ENCODE assay signal across 8 cellular contexts in the genomic region with DNA sequence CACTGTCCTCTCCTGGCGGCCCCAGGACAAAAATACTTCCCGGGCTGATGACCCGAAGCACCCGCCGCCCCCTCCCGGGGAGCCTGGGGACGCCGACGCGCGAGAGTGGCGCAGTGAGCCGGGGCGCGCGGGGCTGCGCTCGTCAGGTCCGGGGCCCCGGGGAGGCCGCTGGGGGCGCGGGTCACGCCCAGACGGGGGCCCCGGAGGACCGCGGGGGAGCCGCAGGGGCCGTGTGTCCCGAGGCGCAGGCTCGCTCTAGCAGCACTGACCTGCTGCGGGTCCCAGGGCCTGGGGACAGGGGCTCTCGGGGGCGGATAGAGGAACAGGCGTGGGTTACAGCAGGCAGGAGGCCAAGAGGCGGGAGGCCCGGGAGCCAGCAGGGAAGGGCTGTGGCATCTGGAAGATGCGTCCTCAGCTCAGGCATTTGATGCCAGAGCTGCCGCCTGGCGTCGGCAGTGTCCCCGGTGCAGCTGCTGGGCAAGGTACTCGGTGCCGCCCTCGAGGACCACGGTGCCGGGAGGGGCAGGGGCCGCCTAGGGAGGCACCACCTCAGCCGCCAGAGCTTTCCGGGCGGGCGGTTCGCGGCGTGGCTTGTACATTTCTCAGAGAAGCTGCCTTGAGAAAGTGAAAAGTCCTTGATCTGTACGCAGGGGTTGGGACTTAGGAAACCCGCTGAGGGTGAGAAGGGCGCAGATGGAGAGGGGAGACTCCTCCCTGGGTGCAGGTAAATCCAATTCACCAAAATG. TPM values are rescaled to one million over a fixed set of nuclear protein-coding genes. Genes with fewer than 3 reads are reported as not detected.
DNase-seq lines count a peak whose midpoint lies in the region; ATAC-seq and TF ChIP-seq lines count a peak whose summit lies in the region.

No MANE protein-coding gene starts in this region.

- no TSS peak for BruUV-seq in Calu3 (replicated peaks; lab: Mats Ljungman, UMichigan)

- peak overlapping the region; percentile 64 for H3K4me2 ChIP-seq in fibroblast of lung (ENCODE audit: extremely low read depth, insufficient read depth, low read length)

- H4K20me1 ChIP-seq in fibroblast of lung (ENCODE audit: control insufficient read depth, extremely low read depth, insufficient read depth, low read length): no peaks in the 10 kb centered on the region

- peak overlapping the region; percentile 11 for H3K9ac ChIP-seq in fibroblast of lung (ENCODE audit: insufficient read depth, low read length)

- H3K27me3 ChIP-seq in fibroblast of lung (ENCODE audit: control insufficient read depth, insufficient read depth, low read length): no peaks in the 10 kb centered on the region

- TF ChIP-seq CTCF in Calu3 (IDR thresholded peaks at IDR 0.05; ENCODE audit: unreplicated experiment): no peak
- peak; percentile 39 for TF ChIP-seq CTCF in LNCaP clone FGC (IDR thresholded peaks at IDR 0.05; ENCODE audit: control insufficient read depth, extremely low read depth, insufficient read depth)
- TF ChIP-seq CTCF in fibroblast of lung (conservative IDR thresholded peaks at IDR 0.05 in 1 of 2, IDR thresholded peaks at IDR 0.05 in 1 of 2; ENCODE audit: low read depth in 1 of 2, low read length in 2 of 2): peak; percentile 3 to 18
- peak in 1 of 3 experiments; percentile 9 for TF ChIP-seq CTCF in nephron (IDR thresholded peaks at IDR 0.05; ENCODE audit: unreplicated experiment in 3 of 3)

- CTCF ChIA-PET in Calu3 (lab: Charles Lee): interaction anchor here (0.9 to 1.6 kb wide), 3 partner anchors 19 to 310 kb away, joined by 3 to 4 read pairs (median 3); no protein-coding TSS in a partner anchor
- CTCF ChIA-PET in activated CD8-positive, alpha-beta T cell treated with anti-CD3 and anti-CD28 coated beads, Interleukin-2, amount 10 ng/mL, durations not matched to agents 7 days and 5 days (lab: Charles Lee): interaction anchor here (0.8 to 3.2 kb wide), 9 partner anchors 18 to 512 kb away, joined by 3 to 20 read pairs (median 3); no protein-coding TSS in a partner anchor

- ATAC-seq in activated CD8-positive, alpha-beta T cell treated with anti-CD3 and anti-CD28 coated beads, Interleukin-2, amount 10 ng/mL, durations not matched to agents 7 days and 5 days: peak; percentile 56
- no peak for ATAC-seq in HG02870 (IDR thresholded peaks at IDR 0.05; ENCODE audit: unreplicated experiment)
- no peak for ATAC-seq in HG02884 (IDR thresholded peaks at IDR 0.05; ENCODE audit: unreplicated experiment)
- no peak for ATAC-seq in GM21381 (IDR thresholded peaks at IDR 0.05; ENCODE audit: unreplicated experiment)

- H3K27ac Mint-ChIP-seq in Calu3 (ENCODE audit: unreplicated experiment) (no peak overlapping the region), nephron (peak overlapping the region in 2 of 3 experiments; percentile 44 to 45)
- H3K27ac Mint-ChIP-seq in activated CD8-positive, alpha-beta T cell treated with anti-CD3 and anti-CD28 coated beads, Interleukin-2, amount 10 ng/mL, durations not matched to agents 7 days and 5 days: no peak overlapping the region

- no peak overlapping the region for H3K27ac ChIP-seq in fibroblast of lung (ENCODE audit: insufficient read depth, low read length)

- H3K4me1 Mint-ChIP-seq in Calu3 (ENCODE audit: low read depth, unreplicated experiment): peaks cover 12% of the 10 kb centered on the region
- H3K4me1 Mint-ChIP-seq in activated CD8-positive, alpha-beta T cell treated with anti-CD3 and anti-CD28 coated beads, Interleukin-2, amount 10 ng/mL, durations not matched to agents 7 days and 5 days (ENCODE audit: low read depth): peaks cover 14% of the 10 kb centered on the region
- peaks cover 45% of the 10 kb centered on the region for H3K4me1 Mint-ChIP-seq in nephron

- H3K79me2 ChIP-seq in fibroblast of lung (ENCODE audit: control insufficient read depth, insufficient read depth, low read length): peaks cover 6% of the 10 kb centered on the region

- H3K27me3 Mint-ChIP-seq in Calu3 (ENCODE audit: unreplicated experiment): peaks cover 86% of the 10 kb centered on the region
- H3K27me3 Mint-ChIP-seq in activated CD8-positive, alpha-beta T cell treated with anti-CD3 and anti-CD28 coated beads, Interleukin-2, amount 10 ng/mL, durations not matched to agents 7 days and 5 days (ENCODE audit: low read depth): peaks cover 66% of the 10 kb centered on the region
- H3K27me3 Mint-ChIP-seq in nephron (ENCODE audit: low read depth): peaks cover 67% of the 10 kb centered on the region

- peaks cover 14% of the 10 kb centered on the region for H3K36me3 Mint-ChIP-seq in Calu3 (ENCODE audit: insufficient read depth, unreplicated experiment)
- no peaks in the 10 kb centered on the region for H3K36me3 Mint-ChIP-seq in activated CD8-positive, alpha-beta T cell treated with anti-CD3 and anti-CD28 coated beads, Interleukin-2, amount 10 ng/mL, durations not matched to agents 7 days and 5 days (ENCODE audit: low read depth)
- peaks cover 8% of the 10 kb centered on the region for H3K36me3 Mint-ChIP-seq in nephron (ENCODE audit: low read depth)

- peak; percentile 47 for DNase-seq in Calu3
- no peak for DNase-seq in LNCaP clone FGC (ENCODE audit: low read depth)
- peak; percentile 29 for DNase-seq in activated CD8-positive, alpha-beta T cell treated with anti-CD3 and anti-CD28 coated beads, Interleukin-2, amount 10 ng/mL, durations not matched to agents 7 days and 5 days
- peak in 1 of 2 donors; percentile 29 for DNase-seq in fibroblast of lung (ENCODE audit: low read depth in 2 of 2)

- H3K4me3 ChIP-seq in LNCaP clone FGC (ENCODE audit: low read depth, low read length) (peak overlapping the region; percentile 26; the same call in 1 of the 2 replicates), fibroblast of lung (replicated peaks in 1 of 4; ENCODE audit: control extremely low read depth in 1 of 4, insufficient read depth in 1 of 4, low read depth in 3 of 4, low read length in 4 of 4) (peak overlapping the region; percentile 11 to 49 (median 30))

- H3K9me3 ChIP-seq in fibroblast of lung (ENCODE audit: control insufficient read depth, insufficient read depth, low read depth, low read length): no peaks in the 10 kb centered on the region

- H3K4me1 ChIP-seq in fibroblast of lung (ENCODE audit: control insufficient read depth, extremely low read depth, insufficient read depth, low read length): peaks cover 9% of the 10 kb centered on the region

- POLR2A ChIA-PET in activated CD8-positive, alpha-beta T cell treated with anti-CD3 and anti-CD28 coated beads, Interleukin-2, amount 10 ng/mL, durations not matched to agents 7 days and 5 days (lab: Charles Lee): interaction anchor here (0.6 kb wide), 1 partner anchor 403 kb away, joined by 3 read pairs; no protein-coding TSS in a partner anchor

- peaks cover 4% of the 10 kb centered on the region for H3K36me3 ChIP-seq in fibroblast of lung (ENCODE audit: control insufficient read depth, insufficient read depth, low read length)

- H3K9me3 Mint-ChIP-seq in Calu3 (ENCODE audit: low read depth, unreplicated experiment) (no peaks in the 10 kb centered on the region), nephron (no peaks in the 10 kb centered on the region)
- H3K9me3 Mint-ChIP-seq in activated CD8-positive, alpha-beta T cell treated with anti-CD3 and anti-CD28 coated beads, Interleukin-2, amount 10 ng/mL, durations not matched to agents 7 days and 5 days (ENCODE audit: insufficient read depth): no peaks in the 10 kb centered on the region

- no peak overlapping the region for H2AFZ ChIP-seq in fibroblast of lung (ENCODE audit: low read length)

- intact Hi-C loops in Calu3 (cut with micrococcal nuclease; ENCODE audit: unreplicated experiment): no loop called here

- peak overlapping the region; percentile 71 for H3K4me3 Mint-ChIP-seq in Calu3 (ENCODE audit: low read depth, unreplicated experiment)
- peak overlapping the region; percentile 36 for H3K4me3 Mint-ChIP-seq in activated CD8-positive, alpha-beta T cell treated with anti-CD3 and anti-CD28 coated beads, Interleukin-2, amount 10 ng/mL, durations not matched to agents 7 days and 5 days
- peak overlapping the region; percentile 83 to 86 (median 85) for H3K4me3 Mint-ChIP-seq in nephron

RNA-seq across cellular contexts. Expression of a gene that starts 1.2 kb away (rescaled TPM):
- total RNA-seq in Calu3 (2022): 0.24 TPM in 1 of 2 replicates, not detected in the other
- not detected for total RNA-seq in activated CD8-positive, alpha-beta T cell treated with anti-CD3 and anti-CD28 coated beads, Interleukin-2, amount 10 ng/mL, durations not matched to agents 7 days and 5 days
- 40.3 and 105 TPM in 2 replicates for total RNA-seq in fibroblast of lung
- polyA plus RNA-seq in fibroblast of lung: 46.9 and 86.1 TPM in 2 replicates
- polyA plus RNA-seq in fibroblast of lung (2012): 61.7 and 116 TPM in 2 replicates
- polyA minus RNA-seq in fibroblast of lung (ENCODE audit: low replicate concordance): 62.7 and 175 TPM in 2 replicates

RNA-seq across cellular contexts. Expression of a gene that starts 35.9 kb away (rescaled TPM):
- total RNA-seq in Calu3 (2022) (19.4 and 20.1 TPM in 2 replicates), fibroblast of lung (6.4 TPM in 2 replicates)
- total RNA-seq in activated CD8-positive, alpha-beta T cell treated with anti-CD3 and anti-CD28 coated beads, Interleukin-2, amount 10 ng/mL, durations not matched to agents 7 days and 5 days: 10 to 100 TPM; 27.5 to 28.9 TPM
- 2.6 and 3.7 TPM in 2 replicates for polyA plus RNA-seq in fibroblast of lung
- 3.0 and 4.7 TPM in 2 replicates for polyA plus RNA-seq in fibroblast of lung (2012)
- 5.9 and 6.7 TPM in 2 replicates for polyA minus RNA-seq in fibroblast of lung (ENCODE audit: low replicate concordance)

Comparison
In these comparisons a context has a peak if more than half of its experiments do, and no peak if none do; other contexts are left out.
1. H3K27ac Mint-ChIP-seq: peak in nephron (2 of 3); none in Calu3 (single experiment) and activated CD8-positive, alpha-beta T cell treated with anti-CD3 and anti-CD28 coated beads, Interleukin-2, amount 10 ng/mL, durations not matched to agents 7 days and 5 days (single experiment).
2. RNA of a gene that starts 1.2 kb away (total RNA-seq): 40.3 to 105 TPM in fibroblast of lung; not detected in activated CD8-positive, alpha-beta T cell treated with anti-CD3 and anti-CD28 coated beads, Interleukin-2, amount 10 ng/mL, durations not matched to agents 7 days and 5 days and 0.24 TPM in Calu3; every median in the first group is over 10 times any median in the second.
3. Peak in every context shown above with its lines, with median percentiles within 50 percentile points of each other: H3K4me3 Mint-ChIP-seq.